In the genomic region with DNA sequence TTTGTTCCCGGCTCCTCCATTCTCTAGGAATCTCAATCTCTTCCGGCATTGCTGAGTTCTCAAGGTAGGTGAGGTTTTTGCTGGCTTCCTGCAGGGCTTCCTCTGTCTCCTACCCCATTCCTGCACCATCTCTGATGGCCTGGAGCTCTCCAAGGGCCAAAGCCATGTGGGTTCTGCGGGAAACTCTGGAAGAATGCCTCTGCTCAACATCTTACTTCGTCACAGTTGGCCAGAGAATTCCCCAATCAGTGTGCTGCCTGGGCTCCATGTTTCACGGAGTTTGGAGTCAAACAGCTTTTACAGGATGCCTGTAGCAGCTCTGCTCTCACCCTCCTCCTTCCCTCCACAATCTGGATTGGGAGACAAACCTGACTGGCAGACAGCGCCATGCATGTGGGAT, we compare ENCODE assay signal across 19 cellular contexts.
A peak's percentile ranks its signal among the peaks of the same experiment; 100 is the strongest.
DNase-seq lines count a peak whose midpoint lies in the region; ATAC-seq, FAIRE-seq and TF ChIP-seq lines count a peak whose summit lies in the region.
"Had no signal": no experiment of that assay in that cellular context is flagged by ENCODE, and none has a peak within 500 bp of the region (broad histone marks: within the 10 kb centered on the region; RNA-seq: fewer than 3 reads in every experiment).

No MANE protein-coding gene starts in this region.

- H2AK5ac ChIP-seq in H1 (ENCODE audit: low read depth, low read length), result peak overlapping the region; percentile 17; the same call in 1 of the 2 replicates
- H2AK5ac ChIP-seq in neuronal stem cell (ENCODE audit: low read depth, low read length), result peak overlapping the region; percentile 90

- H3K27me3 Mint-ChIP-seq in Caco-2 (ENCODE audit: insufficient read depth, unreplicated experiment), result no peaks in the 10 kb centered on the region

- no peak overlapping the region for H4K5ac ChIP-seq in H1 (ENCODE audit: insufficient read length, low read depth, low read length)

- TF ChIP-seq EP300 in H1 (IDR thresholded peaks at IDR 0.05; ENCODE audit: borderline replicate concordance in 1 of 2, low read depth in 2 of 2, low read length in 2 of 2), result no peak

- DNase-seq in Caco-2, result no peak
- DNase-seq in H1 (ENCODE audit: low read depth in 1 of 2, low spot score in 2 of 2), result no peak
- DNase-seq in neuronal stem cell (ENCODE audit: low spot score), result no peak
- DNase-seq in upper lobe of right lung, result peak; percentile 13
- DNase-seq in AML-193 (lab: John Stamatoyannopoulos, UW), result no peak
- DNase-seq in NCI-H1694 (lab: John Stamatoyannopoulos, UW), result no peak
- no peak for DNase-seq in RWPE1 (ENCODE audit: low spot score)
- DNase-seq: CD4-positive, alpha-beta memory T cell; DMS 273 treated with DMSO at 0.1 percent for 48 hours; DMS53; DND-41; EL had no signal

- no peak overlapping the region for H2AFZ ChIP-seq in H1 (ENCODE audit: low read length)
- no peak overlapping the region for H2AFZ ChIP-seq in neuronal stem cell (ENCODE audit: low read length)

- H3K4me1 ChIP-seq in Caco-2, result peaks cover 54% of the 10 kb centered on the region
- peaks cover 0 to 7% (median 0%) of the 10 kb centered on the region in 4 experiments; a peak in 1 of 7 replicates for H3K4me1 ChIP-seq in H1 (replicated peaks in 1 of 4; ENCODE audit: control insufficient read depth in 3 of 4, insufficient read depth in 4 of 4, low read length in 3 of 4)
- H3K4me1 ChIP-seq in neuronal stem cell (ENCODE audit: control insufficient read depth in 2 of 2, insufficient read depth in 1 of 2, low read depth in 1 of 2, low read length in 2 of 2), result peaks cover 11% of the 10 kb centered on the region in 2 donors
- no peaks in the 10 kb centered on the region for H3K4me1 ChIP-seq in upper lobe of right lung
- H3K4me1 ChIP-seq: BLaER1 had no signal

- no peak for FAIRE-seq in H1 (lab: Jason Lieb, UNC)
- FAIRE-seq: A549, GM12878 had no signal

- no peak for TF ChIP-seq CTCF in Caco-2 (IDR thresholded peaks at IDR 0.05; ENCODE audit: insufficient read depth in 1 of 2, low read depth in 1 of 2, low read length in 1 of 2, severe bottlenecking in 1 of 2, unreplicated experiment in 1 of 2)
- TF ChIP-seq CTCF in H1 (IDR thresholded peaks at IDR 0.05; ENCODE audit: control extremely low read depth in 1 of 3, insufficient read depth in 1 of 3, low read depth in 1 of 3, low read length in 3 of 3), result no peak
- no peak for TF ChIP-seq CTCF in upper lobe of right lung (IDR thresholded peaks at IDR 0.05)
- TF ChIP-seq CTCF in RWPE1 (conservative IDR thresholded peaks at IDR 0.05; ENCODE audit: low read depth), result no peak

- H4K8ac ChIP-seq in H1 (ENCODE audit: extremely low read depth, insufficient read depth, low read length) (no peak overlapping the region), neuronal stem cell (ENCODE audit: low read depth, low read length) (no peak overlapping the region)

- H4K91ac ChIP-seq in H1 (replicated peaks; ENCODE audit: insufficient read length, low read length), result no peak overlapping the region
- peak overlapping the region; percentile 38 for H4K91ac ChIP-seq in neuronal stem cell (ENCODE audit: low read depth, low read length, poor library complexity)

- H3K56ac ChIP-seq in H1 (replicated peaks; ENCODE audit: insufficient read length, low read depth, low read length), result no peak overlapping the region

- H3K4ac ChIP-seq in H1 (replicated peaks; ENCODE audit: insufficient read length, low read depth, low read length) (no peak overlapping the region), neuronal stem cell (ENCODE audit: low read length) (no peak overlapping the region)

- H3K4me3 Mint-ChIP-seq in Caco-2 (ENCODE audit: unreplicated experiment), result no peak overlapping the region
- H3K4me3 Mint-ChIP-seq: CD14-positive monocyte; CD4-positive, alpha-beta memory T cell had no signal

- peaks cover under 1% of the 10 kb centered on the region for H3K9me3 Mint-ChIP-seq in Caco-2 (ENCODE audit: unreplicated experiment)

- WGBS in H1 (ENCODE audit: extremely low coverage in 1 of 2, insufficient coverage in 1 of 2, insufficient read length in 1 of 2, insufficient replicate concordance in 2 of 2, low coverage in 1 of 2, low lambda C conversion rate in 2 of 2, missing lambda C conversion rate in 1 of 2), 2 experiments, result 91% methylated on average over 6 of the region's 6 CpGs; no CpG with 5 or more reads in 1 of the 2 experiments
- no CpG with 5 or more reads among the region's 6 CpGs for WGBS in neuronal stem cell (ENCODE audit: extremely low coverage in 2 of 2, insufficient read length in 2 of 2, insufficient replicate concordance in 1 of 2), 2 donors

- no peak overlapping the region; the same call in 1 of the 2 replicates for H2BK15ac ChIP-seq in H1 (ENCODE audit: low read length)
- no peak overlapping the region for H2BK15ac ChIP-seq in neuronal stem cell (ENCODE audit: low read length)

- BruUV-seq in Caco-2 (replicated peaks; lab: Mats Ljungman, UMichigan), result no TSS peak

- H2BK5ac ChIP-seq in H1 (ENCODE audit: low read depth, low read length) (no peak overlapping the region), neuronal stem cell (ENCODE audit: low read length) (no peak overlapping the region)

- intact Hi-C loops in Caco-2 (cut with micrococcal nuclease; ENCODE audit: unreplicated experiment) (no loop called here), upper lobe of right lung (cut with DNase I) (no loop called here)

- CTCF ChIA-PET in Caco-2 (lab: Charles Lee), result no interaction called here
- CTCF ChIA-PET in H1 (lab: Charles Lee; ENCODE audit: partially characterized antibody), result interaction anchor here (0.7 to 1.4 kb wide), 5 partner anchors 10 to 102 kb away, joined by 3 to 5 read pairs (median 4); no protein-coding TSS in a partner anchor
- CTCF ChIA-PET in RWPE1 (lab: Yijun Ruan, JAX), result interaction anchor here (0.7 to 1.0 kb wide), 2 partner anchors 9 to 140 kb away, joined by 3 to 5 read pairs; no protein-coding TSS in a partner anchor

- H3K79me1 ChIP-seq in H1 (ENCODE audit: low read depth, low read length) (no peaks in the 10 kb centered on the region), neuronal stem cell (ENCODE audit: low read depth, low read length) (peaks cover 1% of the 10 kb centered on the region)

- no peak for TF ChIP-seq POLR2A in H1 (IDR thresholded peaks at IDR 0.05; ENCODE audit: control extremely low read depth in 1 of 2, low read depth in 2 of 2, low read length in 2 of 2)

- H3K23ac ChIP-seq in H1 (ENCODE audit: insufficient read length) (no peak overlapping the region), neuronal stem cell (ENCODE audit: low read depth, low read length, poor library complexity) (peak overlapping the region; percentile 18)

- H3K18ac ChIP-seq in H1 (ENCODE audit: extremely low read depth, low read length), result no peak overlapping the region
- H3K18ac ChIP-seq in neuronal stem cell (ENCODE audit: low read length), result peak overlapping the region; percentile 16

- H3K27me3 ChIP-seq in Caco-2 (replicated peaks; ENCODE audit: control insufficient read depth, insufficient read depth, low read length), result no peaks in the 10 kb centered on the region
- H3K27me3 ChIP-seq in H1 (replicated peaks in 1 of 4; ENCODE audit: control insufficient read depth in 3 of 4, extremely low read depth in 1 of 4, insufficient read depth in 3 of 4, low read length in 3 of 4), result no peaks in the 10 kb centered on the region
- H3K27me3 ChIP-seq in neuronal stem cell (ENCODE audit: control insufficient read depth in 3 of 3, insufficient read depth in 3 of 3, low read depth in 1 of 3, low read length in 3 of 3), result no peaks in the 10 kb centered on the region
- no peaks in the 10 kb centered on the region for H3K27me3 ChIP-seq in upper lobe of right lung
- H3K27me3 ChIP-seq: BLaER1 had no signal

- no peak overlapping the region for H3K4me3 ChIP-seq in Caco-2 (ENCODE audit: low read depth, low read length)
- no peak overlapping the region for H3K4me3 ChIP-seq in H1 (ENCODE audit: extremely low read depth in 1 of 4, insufficient read depth in 2 of 4, low read depth in 3 of 4, low read length in 4 of 4)
- no peak overlapping the region for H3K4me3 ChIP-seq in neuronal stem cell (ENCODE audit: low read length in 2 of 2)
- no peak overlapping the region for H3K4me3 ChIP-seq in upper lobe of right lung
- H3K4me3 ChIP-seq: A549, BLaER1, GM12878, HAP-1 had no signal

- H3K23me2 ChIP-seq in H1 (ENCODE audit: low read depth, low read length), result no peaks in the 10 kb centered on the region

- no peak overlapping the region for H3K9ac ChIP-seq in H1 (replicated peaks in 1 of 4; ENCODE audit: extremely low read depth in 1 of 4, low read depth in 3 of 4, low read length in 3 of 4)
- no peak overlapping the region for H3K9ac ChIP-seq in neuronal stem cell (ENCODE audit: low read depth, low read length, poor library complexity)
- H3K9ac ChIP-seq: BLaER1 had no signal

- no peak for ATAC-seq in upper lobe of right lung
- ATAC-seq: A549, GM12878 had no signal

- H3K27ac Mint-ChIP-seq in Caco-2 (ENCODE audit: unreplicated experiment), result peak overlapping the region; percentile 5
- H3K27ac Mint-ChIP-seq: CD4-positive, alpha-beta memory T cell had no signal

- no peak overlapping the region for H3K14ac ChIP-seq in H1 (ENCODE audit: insufficient read length)
- H3K14ac ChIP-seq in neuronal stem cell (ENCODE audit: low read length), result no peak overlapping the region

- H2BK20ac ChIP-seq in H1 (ENCODE audit: low read length), result 0 out of 2 replicates have a peak overlapping the region, but pooled peaks have one; percentile 40

- H3K79me2 ChIP-seq in H1 (ENCODE audit: control insufficient read depth in 1 of 2, insufficient read depth in 2 of 2, low read length in 2 of 2), result no peaks in the 10 kb centered on the region

- H3K36me3 ChIP-seq in Caco-2 (ENCODE audit: control insufficient read depth, insufficient read depth, low read length) (no peaks in the 10 kb centered on the region; the same call in 1 of the 2 replicates), H1 (ENCODE audit: control insufficient read depth in 2 of 4, insufficient read depth in 4 of 4, low read length in 3 of 4) (no peaks in the 10 kb centered on the region), neuronal stem cell (replicated peaks in 1 of 2; ENCODE audit: control insufficient read depth in 2 of 2, insufficient read depth in 2 of 2, low read length in 2 of 2) (no peaks in the 10 kb centered on the region), upper lobe of right lung (no peaks in the 10 kb centered on the region)
- H3K36me3 ChIP-seq: BLaER1, HAP-1 had no signal

- no peaks in the 10 kb centered on the region for H4K20me1 ChIP-seq in H1 (replicated peaks in 1 of 2; ENCODE audit: control insufficient read depth in 1 of 2, insufficient read depth in 2 of 2, low read length in 2 of 2)
- H4K20me1 ChIP-seq: BLaER1 had no signal

- H3K4me1 Mint-ChIP-seq in Caco-2 (ENCODE audit: low read depth, unreplicated experiment), result peaks cover 47% of the 10 kb centered on the region
- H3K4me1 Mint-ChIP-seq: CD4-positive, alpha-beta memory T cell had no signal

- H2BK12ac ChIP-seq in H1 (ENCODE audit: low read depth, low read length), result peak overlapping the region; percentile 22; the same call in 1 of the 2 replicates
- no peak overlapping the region for H2BK12ac ChIP-seq in neuronal stem cell (ENCODE audit: low read length)

- H3K27ac ChIP-seq in H1 (ENCODE audit: low read depth, low read length) (no peak overlapping the region), neuronal stem cell (replicated peaks; ENCODE audit: low read length) (no peak overlapping the region), upper lobe of right lung (no peak overlapping the region), RWPE1 (no peak overlapping the region)
- H3K27ac ChIP-seq: 22Rv1, BLaER1, HL-60 had no signal

- POLR2A ChIA-PET in Caco-2 (lab: Charles Lee), result no interaction called here
- POLR2A ChIA-PET in H1 (lab: Charles Lee; ENCODE audit: partially characterized antibody), result interaction anchor here (0.7 kb wide), 1 partner anchor 30 kb away, joined by 3 read pairs; no protein-coding TSS in a partner anchor
- POLR2A ChIA-PET in RWPE1 (lab: Yijun Ruan, JAX; ENCODE audit: low non-redundant PET), result no interaction called here

- H3K4me2 ChIP-seq in H1 (ENCODE audit: insufficient read depth in 1 of 2, low read depth in 2 of 2, low read length in 2 of 2), result no peak overlapping the region
- H3K4me2 ChIP-seq in neuronal stem cell (ENCODE audit: insufficient read depth, low read length, poor library complexity, severe bottlenecking), result no peak overlapping the region
- H3K4me2 ChIP-seq: A549, BLaER1 had no signal

- no peaks in the 10 kb centered on the region for H3K9me3 ChIP-seq in Caco-2
- H3K9me3 ChIP-seq in H1 (ENCODE audit: insufficient read depth in 2 of 2, low read depth in 1 of 2, low read length in 1 of 2), result no peaks in the 10 kb centered on the region
- peaks cover 0 to 7% of the 10 kb centered on the region in 2 donors for H3K9me3 ChIP-seq in neuronal stem cell (replicated peaks in 1 of 2; ENCODE audit: control insufficient read depth in 2 of 2, insufficient read depth in 1 of 2, low read depth in 1 of 2, low read length in 2 of 2)
- no peaks in the 10 kb centered on the region for H3K9me3 ChIP-seq in upper lobe of right lung
- H3K9me3 ChIP-seq: A549, HAP-1 had no signal

- no peak for TF ChIP-seq RAD21 in H1 (IDR thresholded peaks at IDR 0.05 in 1 of 2, conservative IDR thresholded peaks at IDR 0.05 in 1 of 2; ENCODE audit: low read depth in 2 of 2, low read length in 2 of 2)

- H2BK120ac ChIP-seq in H1 (replicated peaks; ENCODE audit: low read depth, low read length) (no peak overlapping the region), neuronal stem cell (ENCODE audit: low read depth, low read length) (no peak overlapping the region)

- H3K36me3 Mint-ChIP-seq in Caco-2 (ENCODE audit: insufficient read depth, unreplicated experiment), result peaks cover 5% of the 10 kb centered on the region
- H3K36me3 Mint-ChIP-seq: CD14-positive monocyte; CD4-positive, alpha-beta memory T cell had no signal
